In genomic region chr2:152175368-152176112, GRCh38 we compare ENCODE assay signal across 1 cellular context.
TF ChIP-seq lines count a peak whose summit lies in the region.

Gene STAM2 (minus strand): TSS chr2:152175763. CDS start chr2:152175642, 121 bp downstream.

TF ChIP-seq in K562, 482 proteins besides CTCF, POLR2A, EP300 and RAD21 (continued from another document):
- TF ChIP-seq, protein P1, sequence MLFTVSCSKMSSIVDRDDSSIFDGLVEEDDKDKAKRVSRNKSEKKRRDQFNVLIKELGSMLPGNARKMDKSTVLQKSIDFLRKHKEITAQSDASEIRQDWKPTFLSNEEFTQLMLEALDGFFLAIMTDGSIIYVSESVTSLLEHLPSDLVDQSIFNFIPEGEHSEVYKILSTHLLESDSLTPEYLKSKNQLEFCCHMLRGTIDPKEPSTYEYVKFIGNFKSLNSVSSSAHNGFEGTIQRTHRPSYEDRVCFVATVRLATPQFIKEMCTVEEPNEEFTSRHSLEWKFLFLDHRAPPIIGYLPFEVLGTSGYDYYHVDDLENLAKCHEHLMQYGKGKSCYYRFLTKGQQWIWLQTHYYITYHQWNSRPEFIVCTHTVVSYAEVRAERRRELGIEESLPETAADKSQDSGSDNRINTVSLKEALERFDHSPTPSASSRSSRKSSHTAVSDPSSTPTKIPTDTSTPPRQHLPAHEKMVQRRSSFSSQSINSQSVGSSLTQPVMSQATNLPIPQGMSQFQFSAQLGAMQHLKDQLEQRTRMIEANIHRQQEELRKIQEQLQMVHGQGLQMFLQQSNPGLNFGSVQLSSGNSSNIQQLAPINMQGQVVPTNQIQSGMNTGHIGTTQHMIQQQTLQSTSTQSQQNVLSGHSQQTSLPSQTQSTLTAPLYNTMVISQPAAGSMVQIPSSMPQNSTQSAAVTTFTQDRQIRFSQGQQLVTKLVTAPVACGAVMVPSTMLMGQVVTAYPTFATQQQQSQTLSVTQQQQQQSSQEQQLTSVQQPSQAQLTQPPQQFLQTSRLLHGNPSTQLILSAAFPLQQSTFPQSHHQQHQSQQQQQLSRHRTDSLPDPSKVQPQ (CRISPR knock-in tag; IDR thresholded peaks at IDR 0.05; ENCODE audit: borderline replicate concordance): 0 out of 2 replicates have a peak, but pooled peaks have one; percentile 4
- no peak for TF ChIP-seq NFXL1 (CRISPR knock-in tag; IDR thresholded peaks at IDR 0.05)
- no peak for TF ChIP-seq GABPB2 (CRISPR knock-in tag; conservative IDR thresholded peaks at IDR 0.05)
- TF ChIP-seq FOXK2 (conservative IDR thresholded peaks at IDR 0.05 in 1 of 2, IDR thresholded peaks at IDR 0.05 in 1 of 2; ENCODE audit: low read depth in 2 of 2): peak in 1 of 2 experiments; percentile 42; a peak in 2 of 4 replicates
- peak; percentile 83 for TF ChIP-seq ZNF766 (CRISPR knock-in tag; conservative IDR thresholded peaks at IDR 0.05)
- peak; percentile 71 for TF ChIP-seq NEUROD1 (IDR thresholded peaks at IDR 0.05; ENCODE audit: borderline replicate concordance, low read depth, low read length, partially characterized antibody)
- no peak; the same call in 1 of the 2 replicates for TF ChIP-seq ZNF592 (IDR thresholded peaks at IDR 0.05)
- TF ChIP-seq L3MBTL2 (IDR thresholded peaks at IDR 0.05): peak; percentile 79
- TF ChIP-seq GABPB1 (CRISPR knock-in tag; IDR thresholded peaks at IDR 0.05): peak; percentile 94
- TF ChIP-seq ARID1B (IDR thresholded peaks at IDR 0.05): no peak; the same call in 1 of the 2 replicates
